ENCODE assay signal across 1 cellular context in the genomic region with DNA sequence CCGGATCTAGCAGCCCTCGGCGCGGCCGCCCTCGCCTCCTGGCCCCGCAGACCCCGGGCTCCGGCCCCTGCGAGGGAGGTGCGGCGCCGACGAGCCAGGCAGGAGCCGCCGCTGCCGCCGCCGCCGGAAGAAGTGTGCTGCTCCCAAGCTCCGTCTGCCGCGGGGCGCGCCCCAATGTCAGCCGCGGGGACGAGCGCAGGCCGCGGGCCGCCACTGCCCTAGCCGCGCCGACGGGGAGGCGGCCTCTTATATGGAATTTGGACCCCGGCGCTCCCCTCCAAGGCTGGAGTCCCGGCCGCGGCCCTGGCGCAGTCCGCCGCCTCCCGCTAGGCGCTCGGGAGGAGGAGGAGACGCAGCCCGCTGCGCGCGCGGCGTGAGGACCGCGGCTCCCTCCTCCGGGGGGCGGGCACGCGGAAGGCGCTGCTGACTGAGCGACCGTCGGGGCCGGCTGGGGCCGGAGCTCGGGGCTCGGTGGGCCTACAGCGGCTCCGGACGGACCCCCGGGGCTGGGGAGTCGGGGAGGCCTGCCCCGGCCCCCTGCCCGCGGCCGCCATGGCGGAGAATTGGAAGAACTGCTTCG.
TF ChIP-seq lines count a peak whose summit lies in the region.

A gene with protein sequence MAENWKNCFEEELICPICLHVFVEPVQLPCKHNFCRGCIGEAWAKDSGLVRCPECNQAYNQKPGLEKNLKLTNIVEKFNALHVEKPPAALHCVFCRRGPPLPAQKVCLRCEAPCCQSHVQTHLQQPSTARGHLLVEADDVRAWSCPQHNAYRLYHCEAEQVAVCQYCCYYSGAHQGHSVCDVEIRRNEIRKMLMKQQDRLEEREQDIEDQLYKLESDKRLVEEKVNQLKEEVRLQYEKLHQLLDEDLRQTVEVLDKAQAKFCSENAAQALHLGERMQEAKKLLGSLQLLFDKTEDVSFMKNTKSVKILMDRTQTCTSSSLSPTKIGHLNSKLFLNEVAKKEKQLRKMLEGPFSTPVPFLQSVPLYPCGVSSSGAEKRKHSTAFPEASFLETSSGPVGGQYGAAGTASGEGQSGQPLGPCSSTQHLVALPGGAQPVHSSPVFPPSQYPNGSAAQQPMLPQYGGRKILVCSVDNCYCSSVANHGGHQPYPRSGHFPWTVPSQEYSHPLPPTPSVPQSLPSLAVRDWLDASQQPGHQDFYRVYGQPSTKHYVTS (plus strand): TSS at position 414 of the 580 bp plus-strand sequence. CDS start 139 bp downstream, at position 553.

TF ChIP-seq in HEK293, 187 proteins besides CTCF, POLR2A, EP300 and RAD21 (continued from another document):
- TF ChIP-seq, protein P1, sequence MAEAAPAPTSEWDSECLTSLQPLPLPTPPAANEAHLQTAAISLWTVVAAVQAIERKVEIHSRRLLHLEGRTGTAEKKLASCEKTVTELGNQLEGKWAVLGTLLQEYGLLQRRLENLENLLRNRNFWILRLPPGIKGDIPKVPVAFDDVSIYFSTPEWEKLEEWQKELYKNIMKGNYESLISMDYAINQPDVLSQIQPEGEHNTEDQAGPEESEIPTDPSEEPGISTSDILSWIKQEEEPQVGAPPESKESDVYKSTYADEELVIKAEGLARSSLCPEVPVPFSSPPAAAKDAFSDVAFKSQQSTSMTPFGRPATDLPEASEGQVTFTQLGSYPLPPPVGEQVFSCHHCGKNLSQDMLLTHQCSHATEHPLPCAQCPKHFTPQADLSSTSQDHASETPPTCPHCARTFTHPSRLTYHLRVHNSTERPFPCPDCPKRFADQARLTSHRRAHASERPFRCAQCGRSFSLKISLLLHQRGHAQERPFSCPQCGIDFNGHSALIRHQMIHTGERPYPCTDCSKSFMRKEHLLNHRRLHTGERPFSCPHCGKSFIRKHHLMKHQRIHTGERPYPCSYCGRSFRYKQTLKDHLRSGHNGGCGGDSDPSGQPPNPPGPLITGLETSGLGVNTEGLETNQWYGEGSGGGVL (tag by site-specific recombination; IDR thresholded peaks at IDR 0.05) = no peak; the same call in 1 of the 2 replicates
TF ChIP-seq in HEK293: peak in this region for 5.
